20 cellular contexts compared by ENCODE assay signal in the genomic region with DNA sequence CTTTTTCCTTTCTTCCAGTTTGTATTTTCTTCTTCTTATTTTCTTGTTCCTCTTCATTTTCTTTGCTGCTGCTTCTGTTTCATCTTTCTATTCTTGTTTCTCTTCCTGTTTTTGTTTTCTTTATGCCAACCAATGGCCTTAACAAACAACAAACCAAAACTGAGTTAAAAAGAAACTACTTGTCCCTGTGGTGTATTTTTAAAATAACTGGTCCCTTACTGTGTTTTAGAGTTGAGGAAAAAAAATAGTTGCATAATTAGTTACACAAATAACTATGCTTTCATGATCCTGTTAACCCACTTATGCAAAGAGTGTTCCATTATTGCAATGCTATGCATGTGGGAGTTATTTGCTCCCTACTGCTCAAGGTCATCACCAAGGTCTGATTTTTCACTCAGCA. TPM values are rescaled to one million over a fixed set of nuclear protein-coding genes. Genes with fewer than 3 reads are reported as not detected.
DNase-seq lines count a peak whose midpoint lies in the region; ATAC-seq and TF ChIP-seq lines count a peak whose summit lies in the region.
"Had no signal": no experiment of that assay in that cellular context is flagged by ENCODE, and none has a peak within 500 bp of the region (broad histone marks: within the 10 kb centered on the region; RNA-seq: fewer than 3 reads in every experiment).

No MANE protein-coding gene starts in this region.

- H2AK5ac ChIP-seq in mesenchymal stem cell (ENCODE audit: low read length, severe bottlenecking) = no peak overlapping the region

- no peak overlapping the region for H2BK15ac ChIP-seq in mesenchymal stem cell (ENCODE audit: low read depth, poor library complexity, severe bottlenecking)

- no peaks in the 10 kb centered on the region for H3K36me3 Mint-ChIP-seq in progenitor cell of endocrine pancreas (ENCODE audit: insufficient read depth)

- H4K91ac ChIP-seq in mesenchymal stem cell (ENCODE audit: low read length) = no peak overlapping the region

- no peak overlapping the region for H4K8ac ChIP-seq in mesenchymal stem cell (ENCODE audit: low read length)

- H2AFZ ChIP-seq in mesenchymal stem cell (ENCODE audit: low read depth, low read length) = no peak overlapping the region

- no peak overlapping the region for H2BK5ac ChIP-seq in mesenchymal stem cell (ENCODE audit: low read depth, low read length, poor library complexity, severe bottlenecking)

- no peaks in the 10 kb centered on the region for H3K9me3 ChIP-seq in mesenchymal stem cell (ENCODE audit: control insufficient read depth, low read length)
- H3K9me3 ChIP-seq: right atrium auricular region, upper lobe of right lung had no signal

- H3K4me2 ChIP-seq in mesenchymal stem cell (ENCODE audit: low read length, poor library complexity, severe bottlenecking) = no peak overlapping the region

- H3K79me1 ChIP-seq in mesenchymal stem cell (replicated peaks; ENCODE audit: low read length, poor library complexity, severe bottlenecking) = no peaks in the 10 kb centered on the region

- peaks cover 28% of the 10 kb centered on the region for H3K27me3 Mint-ChIP-seq in progenitor cell of endocrine pancreas

- no peaks in the 10 kb centered on the region for H3K36me3 ChIP-seq in mesenchymal stem cell (ENCODE audit: control insufficient read depth in 1 of 2, insufficient read depth in 2 of 2, low read depth in 1 of 2, low read length in 2 of 2)
- H3K36me3 ChIP-seq: right atrium auricular region, upper lobe of right lung had no signal

- H3K9me3 Mint-ChIP-seq in progenitor cell of endocrine pancreas (ENCODE audit: low read depth) = no peaks in the 10 kb centered on the region
- H3K9me3 Mint-ChIP-seq: neural crest cell had no signal

- H3K27ac Mint-ChIP-seq in progenitor cell of endocrine pancreas = no peak overlapping the region

- DNase-seq in DMS79 (lab: John Stamatoyannopoulos, UW) = no peak
- no peak for DNase-seq in mesenchymal stem cell
- no peak for DNase-seq in progenitor cell of endocrine pancreas (ENCODE audit: low spot score, unreplicated experiment)
- DNase-seq in NCI-H82 treated with DMSO at 0.1 percent for 48 hours (lab: John Stamatoyannopoulos, UW; ENCODE audit: unreplicated experiment) = no peak
- DNase-seq: activated T-cell treated with anti-CD3 and anti-CD28 coated beads, Interleukin-2, amount 50 U/mL, for 1 hour; anterior cingulate cortex; COR-L47; dermis blood vessel endothelial cell; GF-D8; NCI-H1417; NCI-H524; T-helper 2 cell had no signal

- H3K18ac ChIP-seq in mesenchymal stem cell (ENCODE audit: low read depth in 1 of 2, low read length in 2 of 2) = no peak overlapping the region

- no peak overlapping the region for H3K9ac ChIP-seq in mesenchymal stem cell (ENCODE audit: low read length)

- no peak overlapping the region for H3K4me3 Mint-ChIP-seq in progenitor cell of endocrine pancreas (ENCODE audit: low read depth)
- H3K4me3 Mint-ChIP-seq: neural crest cell had no signal

- no peak overlapping the region for H2BK12ac ChIP-seq in mesenchymal stem cell (ENCODE audit: low read length in 2 of 2)

- no peak overlapping the region for H3K27ac ChIP-seq in mesenchymal stem cell (ENCODE audit: low read length, poor library complexity, severe bottlenecking)
- H3K27ac ChIP-seq: right atrium auricular region, upper lobe of right lung had no signal

- ATAC-seq in GM18499 (IDR thresholded peaks at IDR 0.05; ENCODE audit: insufficient read depth, unreplicated experiment) = peak; percentile 66
- ATAC-seq in GM19397 (IDR thresholded peaks at IDR 0.05; ENCODE audit: unreplicated experiment) = peak; percentile 46
- ATAC-seq in HG02610 (IDR thresholded peaks at IDR 0.05; ENCODE audit: unreplicated experiment) = peak; percentile 80
- ATAC-seq in HG03139 (IDR thresholded peaks at IDR 0.05; ENCODE audit: unreplicated experiment) = peak; percentile 74
- ATAC-seq: upper lobe of right lung had no signal

- no peak overlapping the region for H2BK120ac ChIP-seq in mesenchymal stem cell (ENCODE audit: low read depth, low read length)

- no peak overlapping the region for H3K4me3 ChIP-seq in mesenchymal stem cell (ENCODE audit: insufficient read depth in 1 of 2, low read depth in 1 of 2, low read length in 2 of 2)
- H3K4me3 ChIP-seq: lung, right atrium auricular region, upper lobe of right lung had no signal

- no peak overlapping the region for H3K14ac ChIP-seq in mesenchymal stem cell (ENCODE audit: low read length in 2 of 2)

- H3K4me1 ChIP-seq in mesenchymal stem cell (ENCODE audit: control insufficient read depth, insufficient read depth, low read depth, low read length) = no peaks in the 10 kb centered on the region
- H3K4me1 ChIP-seq: right atrium auricular region, upper lobe of right lung had no signal

- H3K23ac ChIP-seq in mesenchymal stem cell (ENCODE audit: low read length in 2 of 2) = no peak overlapping the region

- H3K27me3 ChIP-seq in mesenchymal stem cell (ENCODE audit: control insufficient read depth in 1 of 2, insufficient read depth in 1 of 2, low read length in 2 of 2) = peaks cover 0 to 17% of the 10 kb centered on the region in 2 experiments
- H3K27me3 ChIP-seq: right atrium auricular region, upper lobe of right lung had no signal

- TF ChIP-seq CTCF in progenitor cell of endocrine pancreas (IDR thresholded peaks at IDR 0.05; ENCODE audit: unreplicated experiment) = no peak

- no peaks in the 10 kb centered on the region for H3K4me1 Mint-ChIP-seq in progenitor cell of endocrine pancreas (ENCODE audit: low read depth)
- H3K4me1 Mint-ChIP-seq: neural crest cell had no signal

- H3K4ac ChIP-seq in mesenchymal stem cell (ENCODE audit: low read depth in 1 of 2, low read length in 2 of 2) = no peak overlapping the region

RNA-seq across cellular contexts. Expression of a gene that starts 39.6 kb away (rescaled TPM):
- 65.5 TPM for polyA plus RNA-seq in mesenchymal stem cell (2013, experiment 1 of 2)
- polyA plus RNA-seq in mesenchymal stem cell (2013, experiment 2 of 2) = 61.8 TPM
- total RNA-seq in progenitor cell of endocrine pancreas = 43.0 and 44.8 TPM in 2 replicates

RNA-seq across cellular contexts. Expression of a gene that starts 52.7 kb away (rescaled TPM):
- polyA plus RNA-seq in mesenchymal stem cell (2013, experiment 1 of 2) = 17.3 TPM
- 17.3 TPM for polyA plus RNA-seq in mesenchymal stem cell (2013, experiment 2 of 2)
- 47.5 and 50.0 TPM in 2 replicates for total RNA-seq in progenitor cell of endocrine pancreas
